Comparison of ENCODE assay signal across 21 cellular contexts in genomic region chr2:169849710-169850109, GRCh38. TPM values are rescaled to one million over a fixed set of nuclear protein-coding genes. Genes with fewer than 3 reads are reported as not detected.
A peak's percentile ranks its signal among the peaks of the same experiment; 100 is the strongest.
DNase-seq lines count a peak whose midpoint lies in the region; ATAC-seq and TF ChIP-seq lines count a peak whose summit lies in the region.
"Had no signal": no experiment of that assay in that cellular context is flagged by ENCODE, and none has a peak within 500 bp of the region (broad histone marks: within the 10 kb centered on the region; RNA-seq: fewer than 3 reads in every experiment).

No MANE protein-coding gene starts in this region.

- H3K27ac Mint-ChIP-seq in WTC11 (peak overlapping the region; percentile 21; the same call in 1 of the 2 replicates), endothelial cell (ENCODE audit: unreplicated experiment) (no peak overlapping the region), mesothelial cell of epicardium (no peak overlapping the region)
- H3K27ac Mint-ChIP-seq: GM23338, HFFc6, IgD-negative memory B cell had no signal

- H2AK5ac ChIP-seq in trophoblast cell (ENCODE audit: low read length): no peak overlapping the region

- no peak overlapping the region for H3K18ac ChIP-seq in trophoblast cell (ENCODE audit: low read length)

- CTCF ChIA-PET in WTC11 (lab: Charles Lee): no interaction called here

- no peak overlapping the region for H3K4me3 ChIP-seq in Jurkat, Clone E6-1 (ENCODE audit: low read length)
- no peak overlapping the region for H3K4me3 ChIP-seq in trophoblast cell (ENCODE audit: low read depth, low read length)
- H3K4me3 ChIP-seq: GM23338, HAP-1, SJSA1 had no signal

- ATAC-seq in WTC11 (no peak), HG02970 (IDR thresholded peaks at IDR 0.05; ENCODE audit: low FRiP score, unreplicated experiment) (no peak), Right ventricle myocardium superior (ENCODE audit: poor library complexity) (no peak)
- ATAC-seq: GM23338 had no signal

- H3K36me3 Mint-ChIP-seq in WTC11: peaks cover 16% of the 10 kb centered on the region
- peaks cover 6% of the 10 kb centered on the region for H3K36me3 Mint-ChIP-seq in endothelial cell (ENCODE audit: low read depth, unreplicated experiment)
- peaks cover 22% of the 10 kb centered on the region for H3K36me3 Mint-ChIP-seq in mesothelial cell of epicardium

- DNase-seq in DMS53 (lab: John Stamatoyannopoulos, UW): peak; percentile 59
- DNase-seq in Jurkat, Clone E6-1 (ENCODE audit: low read depth, low spot score): peak; percentile 69
- no peak for DNase-seq in WTC11 (ENCODE audit: low spot score)
- DNase-seq in trophoblast cell: no peak
- DNase-seq in endothelial cell (ENCODE audit: low spot score): no peak
- DNase-seq in mesothelial cell of epicardium (ENCODE audit: low spot score in 2 of 2, unreplicated experiment in 2 of 2): no peak
- DNase-seq in Right ventricle myocardium superior: no peak
- DNase-seq: CD4-positive, alpha-beta memory T cell; HFFc6; NCI-H1048; NCI-H1417; NCI-H1694 treated with DMSO at 0.1 percent for 48 hours; NCI-H2081 treated with DMSO at 0.1 percent for 48 hours; NCI-H2171 treated with DMSO at 0.1 percent for 48 hours; NCI-H524 treated with DMSO at 0.1 percent for 48 hours; NCI-H774 had no signal

- TF ChIP-seq CTCF in WTC11 (IDR thresholded peaks at IDR 0.05): no peak
- no peak for TF ChIP-seq CTCF in endothelial cell (IDR thresholded peaks at IDR 0.05; ENCODE audit: unreplicated experiment)
- no peak for TF ChIP-seq CTCF in mesothelial cell of epicardium (IDR thresholded peaks at IDR 0.05; ENCODE audit: unreplicated experiment)

- no peaks in the 10 kb centered on the region for H3K9me3 ChIP-seq in trophoblast cell (ENCODE audit: insufficient read depth, low read depth, low read length)
- H3K9me3 ChIP-seq: HAP-1, SJSA1 had no signal

- intact Hi-C loops in Right ventricle myocardium superior (cut with DNase I): no loop called here

- no peaks in the 10 kb centered on the region for H3K79me2 ChIP-seq in trophoblast cell (ENCODE audit: control insufficient read depth, insufficient read depth, low read length, poor library complexity)

- H3K4ac ChIP-seq in trophoblast cell (ENCODE audit: low read depth, low read length): no peak overlapping the region

- H3K27me3 Mint-ChIP-seq in WTC11 (ENCODE audit: low read depth) (no peaks in the 10 kb centered on the region), endothelial cell (ENCODE audit: unreplicated experiment) (peaks cover 2% of the 10 kb centered on the region), mesothelial cell of epicardium (ENCODE audit: low read depth) (no peaks in the 10 kb centered on the region)
- H3K27me3 Mint-ChIP-seq: CD4-positive, alpha-beta memory T cell; IgD-negative memory B cell had no signal

- H2BK5ac ChIP-seq in trophoblast cell (ENCODE audit: low read depth, low read length, poor library complexity): no peak overlapping the region

- H3K27ac ChIP-seq in trophoblast cell (ENCODE audit: low read depth, low read length): no peak overlapping the region
- H3K27ac ChIP-seq: SJSA1 had no signal

- no CpG with 5 or more reads among the region's 1 CpG for WGBS in trophoblast cell (ENCODE audit: extremely low coverage, insufficient coverage, insufficient read length)

- H3K79me1 ChIP-seq in trophoblast cell (ENCODE audit: low read length): no peaks in the 10 kb centered on the region

- no peaks in the 10 kb centered on the region for H3K4me1 ChIP-seq in trophoblast cell (ENCODE audit: control insufficient read depth in 1 of 2, insufficient read depth in 2 of 2, low read length in 2 of 2)
- H3K4me1 ChIP-seq: SJSA1 had no signal

- no peaks in the 10 kb centered on the region for H3K27me3 ChIP-seq in trophoblast cell (ENCODE audit: insufficient read depth, low read length)
- H3K27me3 ChIP-seq: SJSA1 had no signal

- no peak overlapping the region for H4K8ac ChIP-seq in trophoblast cell (ENCODE audit: low read depth, low read length)

- no peak overlapping the region for H4K91ac ChIP-seq in trophoblast cell (ENCODE audit: low read depth, low read length)

- H3K4me1 Mint-ChIP-seq in WTC11: peaks cover 18% of the 10 kb centered on the region
- peaks cover 6% of the 10 kb centered on the region for H3K4me1 Mint-ChIP-seq in endothelial cell (ENCODE audit: unreplicated experiment)
- H3K4me1 Mint-ChIP-seq in mesothelial cell of epicardium: peaks cover 4% of the 10 kb centered on the region

- POLR2A ChIA-PET in WTC11 (lab: Charles Lee): no interaction called here

- H2BK120ac ChIP-seq in trophoblast cell (ENCODE audit: insufficient read depth, low read length, poor library complexity): no peak overlapping the region

- no peak overlapping the region for H4K12ac ChIP-seq in trophoblast cell (ENCODE audit: low read depth, low read length)

- H3K14ac ChIP-seq in trophoblast cell (ENCODE audit: low read length): no peak overlapping the region

- H3K36me3 ChIP-seq in trophoblast cell (ENCODE audit: control insufficient read depth in 1 of 2, insufficient read depth in 2 of 2, low read length in 2 of 2): no peaks in the 10 kb centered on the region
- H3K36me3 ChIP-seq: HAP-1 had no signal

- no peak overlapping the region for H2AFZ ChIP-seq in trophoblast cell (ENCODE audit: insufficient read depth, low read length, poor library complexity)
- H2AFZ ChIP-seq: GM23338 had no signal

- no peak overlapping the region for H3K4me2 ChIP-seq in trophoblast cell (ENCODE audit: low read length)
- H3K4me2 ChIP-seq: GM23338 had no signal

- H2BK12ac ChIP-seq in trophoblast cell (ENCODE audit: low read length): no peak overlapping the region

- H3K23ac ChIP-seq in trophoblast cell (ENCODE audit: low read length): peak overlapping the region; percentile 85

- H3K9ac ChIP-seq in trophoblast cell (ENCODE audit: low read length): peak overlapping the region; percentile 74

- no peak overlapping the region for H3K4me3 Mint-ChIP-seq in WTC11
- H3K4me3 Mint-ChIP-seq in endothelial cell (ENCODE audit: unreplicated experiment): no peak overlapping the region
- no peak overlapping the region for H3K4me3 Mint-ChIP-seq in mesothelial cell of epicardium
- H3K4me3 Mint-ChIP-seq: GM23338, HFFc6 had no signal

- peaks cover 7% of the 10 kb centered on the region for H3K9me3 Mint-ChIP-seq in WTC11
- no peaks in the 10 kb centered on the region for H3K9me3 Mint-ChIP-seq in endothelial cell (ENCODE audit: unreplicated experiment)
- peaks cover 5% of the 10 kb centered on the region for H3K9me3 Mint-ChIP-seq in mesothelial cell of epicardium
- H3K9me3 Mint-ChIP-seq: CD4-positive, alpha-beta memory T cell; GM23338; HFFc6; IgD-negative memory B cell had no signal

TF ChIP-seq in WTC11, 78 proteins besides CTCF, POLR2A, EP300 and RAD21 (continues in another document):
- TF ChIP-seq MXD4 (CRISPR knock-in tag; IDR thresholded peaks at IDR 0.05; ENCODE audit: borderline replicate concordance) (no peak), NFE2L1 (CRISPR knock-in tag; IDR thresholded peaks at IDR 0.05) (no peak), MLX (CRISPR knock-in tag; IDR thresholded peaks at IDR 0.05) (no peak), SOX15 (CRISPR knock-in tag; IDR thresholded peaks at IDR 0.05) (no peak), FOXP4 (CRISPR knock-in tag; IDR thresholded peaks at IDR 0.05) (no peak), ZNF423 (CRISPR knock-in tag; IDR thresholded peaks at IDR 0.05) (no peak)

RNA-seq across cellular contexts. Expression of gene UBR3, which starts 22.5 kb away (rescaled TPM):
- 7.3 TPM for polyA plus RNA-seq in Jurkat, Clone E6-1 (2012; ENCODE audit: insufficient read depth, insufficient read length)
- total RNA-seq in WTC11 (2021) (13.0 to 16.4 TPM (median 14.3 TPM) in 3 replicates), endothelial cell (ENCODE audit: unreplicated experiment) (23.4 TPM), mesothelial cell of epicardium (44.9 to 47.7 TPM (median 47.3 TPM) in 3 replicates), Right ventricle myocardium superior (112 TPM)
- polyA plus RNA-seq in trophoblast cell (2013): 18.4 and 19.9 TPM in 2 replicates

RNA-seq across cellular contexts. Expression of gene METTL5, which starts 25.0 kb away (rescaled TPM):
- 201 TPM for polyA plus RNA-seq in Jurkat, Clone E6-1 (2012; ENCODE audit: insufficient read depth, insufficient read length)
- 89.9 to 90.9 TPM (median 90.4 TPM) in 3 replicates for total RNA-seq in WTC11 (2021)
- polyA plus RNA-seq in trophoblast cell (2013): 69.4 and 70.3 TPM in 2 replicates
- total RNA-seq in endothelial cell (ENCODE audit: unreplicated experiment): 36.8 TPM
- total RNA-seq in mesothelial cell of epicardium: 44.0 to 47.0 TPM (median 45.4 TPM) in 3 replicates
- 69.1 TPM for total RNA-seq in Right ventricle myocardium superior

RNA-seq across cellular contexts. Expression of gene SSB, which starts 51.0 kb away (rescaled TPM):
- polyA plus RNA-seq in Jurkat, Clone E6-1 (2012; ENCODE audit: insufficient read depth, insufficient read length): 168 TPM
- total RNA-seq in WTC11 (2021) (201 to 235 TPM (median 202 TPM) in 3 replicates), endothelial cell (ENCODE audit: unreplicated experiment) (109 TPM), mesothelial cell of epicardium (120 to 124 TPM (median 123 TPM) in 3 replicates), Right ventricle myocardium superior (45.4 TPM)
- 135 and 138 TPM in 2 replicates for polyA plus RNA-seq in trophoblast cell (2013)

Comparison
In these comparisons a context has a peak if more than half of its experiments do, and no peak if none do; other contexts are left out.
1. DNase-seq: peak in DMS53 (single experiment) and Jurkat, Clone E6-1 (single experiment); none in WTC11 (single experiment), trophoblast cell (0 of 2), endothelial cell (single experiment), mesothelial cell of epicardium (0 of 2) and Right ventricle myocardium superior (single experiment).